In genomic region chr12:76455582-76456345, GRCh38 we compare ENCODE assay signal across 9 cellular contexts.
DNase-seq lines count a peak whose midpoint lies in the region; ATAC-seq and FAIRE-seq lines count a peak whose summit lies in the region.
"Had no signal": no experiment of that assay in that cellular context is flagged by ENCODE, and none has a peak within 500 bp of the region (broad histone marks: within the 10 kb centered on the region; RNA-seq: fewer than 3 reads in every experiment).

No MANE protein-coding gene starts in this region.

- H3K4me3 ChIP-seq in small intestine (ENCODE audit: low read depth in 1 of 2, low read length in 2 of 2): no peak overlapping the region
- H3K4me3 ChIP-seq: BLaER1 had no signal

- H3K27me3 ChIP-seq in small intestine (ENCODE audit: control insufficient read depth in 2 of 2, insufficient read depth in 2 of 2, low read length in 2 of 2): no peaks in the 10 kb centered on the region
- H3K27me3 ChIP-seq: BLaER1 had no signal

- H3K4me1 Mint-ChIP-seq in activated naive CD8-positive, alpha-beta T cell treated with anti-CD3 and anti-CD28 coated beads for 36 hours: peaks cover 17% of the 10 kb centered on the region

- no peak overlapping the region for H3K4me3 Mint-ChIP-seq in activated naive CD8-positive, alpha-beta T cell treated with anti-CD3 and anti-CD28 coated beads for 36 hours

- no peaks in the 10 kb centered on the region for H3K9me3 ChIP-seq in small intestine (ENCODE audit: control insufficient read depth, low read depth)
- H3K9me3 ChIP-seq: BLaER1 had no signal

- FAIRE-seq in small intestine (lab: Jason Lieb, UNC): peak; percentile 76

- H3K36me3 Mint-ChIP-seq in activated naive CD8-positive, alpha-beta T cell treated with anti-CD3 and anti-CD28 coated beads for 36 hours: peaks cover 9% of the 10 kb centered on the region

- 39 to 48% (median 44%) methylated on average over 2 of the region's 2 CpGs for WGBS in small intestine, 3 donors

- ATAC-seq in GM19468 (IDR thresholded peaks at IDR 0.05; ENCODE audit: extremely low read depth, unreplicated experiment): peak; percentile 77
- peak; percentile 80 for ATAC-seq in HG03457 (IDR thresholded peaks at IDR 0.05; ENCODE audit: unreplicated experiment)
- peak; percentile 75 for ATAC-seq in left ventricle myocardium superior

- peak; percentile 73 for DNase-seq in DMS 273 (lab: John Stamatoyannopoulos, UW; ENCODE audit: unreplicated experiment)
- no peak for DNase-seq in DMS 273 treated with DMSO at 0.1 percent for 48 hours (lab: John Stamatoyannopoulos, UW)
- peak; percentile 22 for DNase-seq in NCI-H510A (lab: John Stamatoyannopoulos, UW)
- DNase-seq in activated naive CD8-positive, alpha-beta T cell treated with anti-CD3 and anti-CD28 coated beads for 36 hours: peak; percentile 11
- no peak for DNase-seq in left ventricle myocardium superior
- peak; percentile 59 for DNase-seq in small intestine

- no peaks in the 10 kb centered on the region for H3K27me3 Mint-ChIP-seq in activated naive CD8-positive, alpha-beta T cell treated with anti-CD3 and anti-CD28 coated beads for 36 hours

- no peak overlapping the region for H3K27ac Mint-ChIP-seq in activated naive CD8-positive, alpha-beta T cell treated with anti-CD3 and anti-CD28 coated beads for 36 hours

- no peaks in the 10 kb centered on the region for H3K4me1 ChIP-seq in small intestine (ENCODE audit: control insufficient read depth in 2 of 2, insufficient read depth in 1 of 2, low read depth in 1 of 2, low read length in 1 of 2)
- H3K4me1 ChIP-seq: BLaER1 had no signal

- intact Hi-C loops in left ventricle myocardium superior (cut with micrococcal nuclease): no loop called here

- H3K9me3 Mint-ChIP-seq in activated naive CD8-positive, alpha-beta T cell treated with anti-CD3 and anti-CD28 coated beads for 36 hours: no peaks in the 10 kb centered on the region

- no peak overlapping the region for H3K27ac ChIP-seq in small intestine (ENCODE audit: low read depth in 1 of 2, low read length in 1 of 2)
- H3K27ac ChIP-seq: BLaER1 had no signal

- no peaks in the 10 kb centered on the region for H3K36me3 ChIP-seq in small intestine (ENCODE audit: control insufficient read depth in 2 of 2, insufficient read depth in 2 of 2, low read length in 2 of 2)
- H3K36me3 ChIP-seq: BLaER1 had no signal

Comparison
In these comparisons a context has a peak if more than half of its experiments do, and no peak if none do; other contexts are left out.
1. DNase-seq: peak in DMS 273 (single experiment), NCI-H510A (single experiment), activated naive CD8-positive, alpha-beta T cell treated with anti-CD3 and anti-CD28 coated beads for 36 hours (single experiment) and small intestine (single experiment); none in DMS 273 treated with DMSO at 0.1 percent for 48 hours (single experiment) and left ventricle myocardium superior (single experiment).
2. Peak in every context shown above with its lines, with median percentiles within 50 percentile points of each other: ATAC-seq.